ENCODE assay signal across 24 cellular contexts in genomic region chr6:72250664-72251063, GRCh38.
A peak's percentile ranks its signal among the peaks of the same experiment; 100 is the strongest.
DNase-seq lines count a peak whose midpoint lies in the region; ATAC-seq and TF ChIP-seq lines count a peak whose summit lies in the region.
"Had no signal": no experiment of that assay in that cellular context is flagged by ENCODE, and none has a peak within 500 bp of the region (broad histone marks: within the 10 kb centered on the region; RNA-seq: fewer than 3 reads in every experiment).

No MANE protein-coding gene starts in this region.

- intact Hi-C loops in vagina (cut with DNase I), result no loop called here

- H3K27me3 ChIP-seq in adipocyte (replicated peaks; ENCODE audit: control insufficient read depth, insufficient read depth, low read length), result no peaks in the 10 kb centered on the region
- H3K27me3 ChIP-seq in hepatocyte, result no peaks in the 10 kb centered on the region
- H3K27me3 ChIP-seq in vagina, result no peaks in the 10 kb centered on the region
- H3K27me3 ChIP-seq: BLaER1, brain microvascular endothelial cell, right lobe of liver, thyroid gland had no signal

- no peaks in the 10 kb centered on the region for H3K36me3 Mint-ChIP-seq in HFFc6 (ENCODE audit: low read depth)
- H3K36me3 Mint-ChIP-seq in stimulated activated memory B cell treated with anti-CD40 and anti-IgM and Interleukin-4, amounts not matched to agents 10 μg/mL and 1 μg/mL and 100 μg/mL, for 72 hours, result no peaks in the 10 kb centered on the region
- H3K36me3 Mint-ChIP-seq: activated CD4-positive, alpha-beta memory T cell treated with anti-CD3 and anti-CD28 coated beads for 36 hours; IgD-negative memory B cell had no signal

- H3K9me3 Mint-ChIP-seq in HFFc6, result no peaks in the 10 kb centered on the region
- no peaks in the 10 kb centered on the region for H3K9me3 Mint-ChIP-seq in stimulated activated memory B cell treated with anti-CD40 and anti-IgM and Interleukin-4, amounts not matched to agents 10 μg/mL and 1 μg/mL and 100 μg/mL, for 72 hours
- H3K9me3 Mint-ChIP-seq: activated CD4-positive, alpha-beta memory T cell treated with anti-CD3 and anti-CD28 coated beads for 36 hours; IgD-negative memory B cell had no signal

- no peak overlapping the region for H3K27ac ChIP-seq in hepatocyte
- no peak overlapping the region for H3K27ac ChIP-seq in vagina
- H3K27ac ChIP-seq: A549, BLaER1, brain microvascular endothelial cell, prostate gland, right lobe of liver, thyroid gland had no signal

- TF ChIP-seq CTCF in AG09319 (IDR thresholded peaks at IDR 0.05; ENCODE audit: low read depth, low read length) (peak; percentile 12), HFFc6 (IDR thresholded peaks at IDR 0.05) (peak; percentile 69), hepatocyte (IDR thresholded peaks at IDR 0.05; ENCODE audit: poor library complexity) (peak; percentile 26), vagina (IDR thresholded peaks at IDR 0.05) (no peak)

- H2AFZ ChIP-seq in hepatocyte, result no peak overlapping the region

- no peak overlapping the region for H3K27ac Mint-ChIP-seq in HFFc6
- H3K27ac Mint-ChIP-seq in stimulated activated memory B cell treated with anti-CD40 and anti-IgM and Interleukin-4, amounts not matched to agents 10 μg/mL and 1 μg/mL and 100 μg/mL, for 72 hours, result no peak overlapping the region
- H3K27ac Mint-ChIP-seq: activated CD4-positive, alpha-beta memory T cell treated with anti-CD3 and anti-CD28 coated beads for 36 hours; IgD-negative memory B cell had no signal

- H3K9ac ChIP-seq in adipocyte (ENCODE audit: low read length), result no peak overlapping the region
- H3K9ac ChIP-seq: BLaER1 had no signal

- H3K36me3 ChIP-seq in adipocyte (ENCODE audit: control insufficient read depth, insufficient read depth, low read length, severe bottlenecking), result no peaks in the 10 kb centered on the region
- no peaks in the 10 kb centered on the region for H3K36me3 ChIP-seq in hepatocyte (replicated peaks; ENCODE audit: insufficient read depth, low read depth)
- no peaks in the 10 kb centered on the region for H3K36me3 ChIP-seq in vagina
- H3K36me3 ChIP-seq: BLaER1, brain microvascular endothelial cell, prostate gland, right lobe of liver, thyroid gland had no signal

- no peak overlapping the region for H3K4me3 Mint-ChIP-seq in HFFc6
- no peak overlapping the region for H3K4me3 Mint-ChIP-seq in stimulated activated memory B cell treated with anti-CD40 and anti-IgM and Interleukin-4, amounts not matched to agents 10 μg/mL and 1 μg/mL and 100 μg/mL, for 72 hours
- H3K4me3 Mint-ChIP-seq: activated CD4-positive, alpha-beta memory T cell treated with anti-CD3 and anti-CD28 coated beads for 36 hours; IgD-negative memory B cell had no signal

- WGBS in hepatocyte (ENCODE audit: low lambda C conversion rate, missing lambda C conversion rate), result 96% methylated on average over 3 of the region's 3 CpGs

- H4K20me1 ChIP-seq in hepatocyte (ENCODE audit: insufficient read depth, poor library complexity, severe bottlenecking), result no peaks in the 10 kb centered on the region
- H4K20me1 ChIP-seq: BLaER1 had no signal

- no peaks in the 10 kb centered on the region for H3K27me3 Mint-ChIP-seq in HFFc6 (ENCODE audit: insufficient read depth)
- no peaks in the 10 kb centered on the region for H3K27me3 Mint-ChIP-seq in stimulated activated memory B cell treated with anti-CD40 and anti-IgM and Interleukin-4, amounts not matched to agents 10 μg/mL and 1 μg/mL and 100 μg/mL, for 72 hours
- H3K27me3 Mint-ChIP-seq: activated CD4-positive, alpha-beta memory T cell treated with anti-CD3 and anti-CD28 coated beads for 36 hours; IgD-negative memory B cell had no signal

- H3K4me1 ChIP-seq in adipocyte (ENCODE audit: control insufficient read depth, insufficient read depth, low read length), result no peaks in the 10 kb centered on the region
- H3K4me1 ChIP-seq in hepatocyte (ENCODE audit: insufficient read depth), result no peaks in the 10 kb centered on the region
- no peaks in the 10 kb centered on the region for H3K4me1 ChIP-seq in vagina
- H3K4me1 ChIP-seq: A549, BLaER1, prostate gland, right lobe of liver, thyroid gland had no signal

- H3K4me3 ChIP-seq in adipocyte (ENCODE audit: low read length) (no peak overlapping the region), hepatocyte (no peak overlapping the region), vagina (no peak overlapping the region)
- H3K4me3 ChIP-seq: A549, BLaER1, prostate gland, right lobe of liver, thyroid gland had no signal

- H3K79me2 ChIP-seq in hepatocyte, result no peaks in the 10 kb centered on the region

- H3K9me3 ChIP-seq in adipocyte (ENCODE audit: control insufficient read depth, low read length) (no peaks in the 10 kb centered on the region), hepatocyte (ENCODE audit: low read depth) (no peaks in the 10 kb centered on the region), vagina (no peaks in the 10 kb centered on the region)
- H3K9me3 ChIP-seq: A549, BLaER1, prostate gland, right lobe of liver, thyroid gland had no signal

- ATAC-seq in stimulated activated memory B cell treated with anti-CD40 and anti-IgM and Interleukin-4, amounts not matched to agents 10 μg/mL and 1 μg/mL and 100 μg/mL, for 72 hours, result no peak
- no peak for ATAC-seq in GM19351 (IDR thresholded peaks at IDR 0.05; ENCODE audit: unreplicated experiment)
- ATAC-seq: A549, right lobe of liver had no signal

- DNase-seq in AG09319 (ENCODE audit: extremely low read depth, low read depth) (no peak), HFFc6 (peak; percentile 21), adipocyte (ENCODE audit: low read depth) (peak; percentile 52), hepatocyte (ENCODE audit: low spot score) (no peak), vagina (ENCODE audit: extremely low spot score in 2 of 2) (no peak), T-helper 1 cell (no peak)
- DNase-seq: activated CD4-positive, alpha-beta memory T cell treated with anti-CD3 and anti-CD28 coated beads for 36 hours; activated CD4-positive, alpha-beta T cell treated with anti-CD3 and anti-CD28 coated beads for 1 hour; activated naive CD4-positive, alpha-beta T cell; amniotic stem cell; brain microvascular endothelial cell; head of caudate nucleus; NCI-H1048; NCI-H187; NCI-H510A treated with DMSO at 0.1 percent for 48 hours; right lobe of liver; stimulated activated CD4-positive, alpha-beta T cell treated with anti-CD3 and anti-CD28 coated beads, Interleukin-4, amount 100 ng/mL, for 1 hour; thyroid gland had no signal

- no peak for TF ChIP-seq POLR2A in vagina (IDR thresholded peaks at IDR 0.05)

- H3K9me2 ChIP-seq in hepatocyte (replicated peaks; ENCODE audit: insufficient read depth), result no peaks in the 10 kb centered on the region

- peaks cover 26% of the 10 kb centered on the region for H3K4me1 Mint-ChIP-seq in HFFc6 (ENCODE audit: low read depth)
- no peaks in the 10 kb centered on the region for H3K4me1 Mint-ChIP-seq in stimulated activated memory B cell treated with anti-CD40 and anti-IgM and Interleukin-4, amounts not matched to agents 10 μg/mL and 1 μg/mL and 100 μg/mL, for 72 hours
- H3K4me1 Mint-ChIP-seq: IgD-negative memory B cell had no signal

- H3K4me2 ChIP-seq in hepatocyte, result no peak overlapping the region
- H3K4me2 ChIP-seq: A549, BLaER1 had no signal

Comparison
In these comparisons a context has a peak if more than half of its experiments do, and no peak if none do; other contexts are left out.
1. DNase-seq: peak in HFFc6 (single experiment) and adipocyte (single experiment); none in AG09319 (single experiment), hepatocyte (single experiment), vagina (0 of 2) and T-helper 1 cell (0 of 5).
2. CTCF ChIP-seq: peak in AG09319 (single experiment), HFFc6 (single experiment) and hepatocyte (single experiment); none in vagina (0 of 3).